1 cellular context compared by ENCODE assay signal in the genomic region with DNA sequence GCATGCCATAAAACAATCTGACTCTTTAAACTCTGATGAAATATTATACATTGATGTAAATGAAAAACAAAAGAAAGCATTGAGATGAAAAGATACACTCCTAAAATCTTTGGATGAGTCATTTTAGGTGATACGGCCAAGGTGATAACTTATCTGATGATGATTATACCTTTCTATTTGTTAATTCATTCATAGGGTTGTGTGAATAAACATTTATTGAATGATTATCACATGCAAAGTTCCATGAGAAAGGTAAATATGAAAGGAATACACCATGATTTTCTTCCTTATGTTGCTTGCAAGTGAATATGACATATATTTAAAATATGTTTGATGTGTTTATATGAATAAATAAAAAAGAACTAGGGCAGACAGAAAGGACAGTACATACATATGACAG.
TF ChIP-seq lines count a peak whose summit lies in the region.

No MANE protein-coding gene starts in this region.

TF ChIP-seq in K562, 482 proteins besides CTCF, POLR2A, EP300 and RAD21:
- TF ChIP-seq CREBBP (IDR thresholded peaks at IDR 0.05; ENCODE audit: low read depth, low read length) = no peak
- TF ChIP-seq, protein P1, sequence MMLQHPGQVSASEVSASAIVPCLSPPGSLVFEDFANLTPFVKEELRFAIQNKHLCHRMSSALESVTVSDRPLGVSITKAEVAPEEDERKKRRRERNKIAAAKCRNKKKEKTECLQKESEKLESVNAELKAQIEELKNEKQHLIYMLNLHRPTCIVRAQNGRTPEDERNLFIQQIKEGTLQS (IDR thresholded peaks at IDR 0.05) = peak; percentile 23; the same call in 1 of the 2 replicates
- TF ChIP-seq, protein P1 (CRISPR knock-in tag; conservative IDR thresholded peaks at IDR 0.05) = no peak
- TF ChIP-seq EGR1 (conservative IDR thresholded peaks at IDR 0.05) = no peak
- TF ChIP-seq, protein P2, sequence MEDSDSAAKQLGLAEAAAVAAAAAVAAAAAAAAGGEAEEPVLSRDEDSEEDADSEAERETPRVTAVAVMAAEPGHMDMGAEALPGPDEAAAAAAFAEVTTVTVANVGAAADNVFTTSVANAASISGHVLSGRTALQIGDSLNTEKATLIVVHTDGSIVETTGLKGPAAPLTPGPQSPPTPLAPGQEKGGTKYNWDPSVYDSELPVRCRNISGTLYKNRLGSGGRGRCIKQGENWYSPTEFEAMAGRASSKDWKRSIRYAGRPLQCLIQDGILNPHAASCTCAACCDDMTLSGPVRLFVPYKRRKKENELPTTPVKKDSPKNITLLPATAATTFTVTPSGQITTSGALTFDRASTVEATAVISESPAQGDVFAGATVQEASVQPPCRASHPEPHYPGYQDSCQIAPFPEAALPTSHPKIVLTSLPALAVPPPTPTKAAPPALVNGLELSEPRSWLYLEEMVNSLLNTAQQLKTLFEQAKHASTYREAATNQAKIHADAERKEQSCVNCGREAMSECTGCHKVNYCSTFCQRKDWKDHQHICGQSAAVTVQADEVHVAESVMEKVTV (CRISPR knock-in tag; IDR thresholded peaks at IDR 0.05) = no peak
- TF ChIP-seq, protein P3, sequence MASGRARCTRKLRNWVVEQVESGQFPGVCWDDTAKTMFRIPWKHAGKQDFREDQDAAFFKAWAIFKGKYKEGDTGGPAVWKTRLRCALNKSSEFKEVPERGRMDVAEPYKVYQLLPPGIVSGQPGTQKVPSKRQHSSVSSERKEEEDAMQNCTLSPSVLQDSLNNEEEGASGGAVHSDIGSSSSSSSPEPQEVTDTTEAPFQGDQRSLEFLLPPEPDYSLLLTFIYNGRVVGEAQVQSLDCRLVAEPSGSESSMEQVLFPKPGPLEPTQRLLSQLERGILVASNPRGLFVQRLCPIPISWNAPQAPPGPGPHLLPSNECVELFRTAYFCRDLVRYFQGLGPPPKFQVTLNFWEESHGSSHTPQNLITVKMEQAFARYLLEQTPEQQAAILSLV (tag; IDR thresholded peaks at IDR 0.05) = no peak
TF ChIP-seq in K562: peak in this region for 1.
